In the genomic region with DNA sequence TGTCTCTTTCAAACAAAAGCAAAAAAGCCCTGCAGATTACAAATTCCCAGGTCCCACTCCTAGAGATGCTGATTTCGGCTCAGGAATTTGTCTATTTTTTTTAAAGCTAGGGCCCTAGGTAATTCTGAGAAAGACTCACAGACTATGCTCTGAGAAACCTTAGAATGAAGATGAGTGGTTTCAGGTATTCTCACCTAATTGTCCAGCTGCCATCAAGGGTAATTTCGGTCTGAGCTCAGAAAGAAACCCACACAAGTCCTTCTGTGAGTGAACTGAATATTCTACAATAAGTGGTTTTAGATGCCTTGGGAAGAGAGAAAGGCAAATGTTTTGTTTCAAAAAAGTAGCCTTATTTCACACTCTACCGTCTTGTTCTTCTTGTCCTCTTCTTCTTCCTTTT, we compare ENCODE assay signal across 34 cellular contexts. TPM values are rescaled to one million over a fixed set of nuclear protein-coding genes. Genes with fewer than 3 reads are reported as not detected.
"Had no signal": no experiment of that assay in that cellular context is flagged by ENCODE, and none has a peak within 500 bp of the region (broad histone marks: within the 10 kb centered on the region; RNA-seq: fewer than 3 reads in every experiment).

No MANE protein-coding gene starts in this region.

- ATAC-seq: activated T-cell treated with anti-CD3 and anti-CD28 coated beads, Interleukin-2, amount 50 U/mL, for 72 hours; activated T-helper 17 cell treated with anti-CD3 and anti-CD28 coated beads, Interleukin-2, amount 50 U/mL, for 72 hours had no signal

- H3K4me3 ChIP-seq: ascending aorta, cardiac muscle cell, PC-9, SJCRH30, SK-N-MC had no signal

- H3K27ac ChIP-seq: ascending aorta, cardiac muscle cell, KMS-11, PC-9, SJCRH30, SK-N-MC, VCaP had no signal

- H3K9me3 ChIP-seq: ascending aorta, SJCRH30 had no signal

- H2AFZ ChIP-seq: PC-9 had no signal

- H3K4me1 ChIP-seq: ascending aorta, SJCRH30 had no signal

- H3K27me3 ChIP-seq: ascending aorta had no signal

- DNase-seq: activated B cell treated with CpG ODN at 0.5 μM for 24 hours; activated CD4-positive, alpha-beta memory T cell treated with anti-CD3 and anti-CD28 coated beads for 36 hours; activated CD4-positive, alpha-beta T cell treated with anti-CD3 and anti-CD28 coated beads for 4 hours; activated CD4-positive, alpha-beta T cell treated with anti-CD3 and anti-CD28 coated beads, Interleukin-2, amount 50 U/mL, for 1 hour; activated CD4-positive, CD25-positive, alpha-beta regulatory T cell treated with anti-CD3 and anti-CD28 coated beads, Interleukin-2, amount 50 U/mL, for 72 hours; activated effector memory CD4-positive, alpha-beta T cell treated with anti-CD3 and anti-CD28 coated beads, Interleukin-2, amount 50 U/mL, for 16 hours; activated naive CD4-positive, alpha-beta T cell; activated naive CD4-positive, alpha-beta T cell treated with anti-CD3 and anti-CD28 coated beads, Interleukin-2, amount 50 U/mL, for 16 hours; activated naive CD8-positive, alpha-beta T cell treated with anti-CD3 and anti-CD28 coated beads for 36 hours; activated T-cell treated with anti-CD3 and anti-CD28 coated beads, Interleukin-2, amount 50 U/mL, for 1 hour; activated T-cell treated with anti-CD3 and anti-CD28 coated beads, Interleukin-2, amount 50 U/mL, for 72 hours; amniotic stem cell; NCI-H1105 treated with DMSO at 0.1 percent for 48 hours; NCI-H1436; NCI-H1694 treated with DMSO at 0.1 percent for 48 hours; NCI-H2029; NCI-H345; NCI-H524 treated with DMSO at 0.1 percent for 48 hours; NK-92 treated with Interleukin-12 subunit alpha and Interleukin-12 subunit beta, amount 100 ng/mL, for 24 hours; PC-9; SHP77; SJCRH30; T-helper 1 cell; T-helper 2 cell; T-helper 9 cell had no signal

- H3K36me3 ChIP-seq: ascending aorta, cardiac muscle cell, SJCRH30 had no signal

- H3K9ac ChIP-seq: KMS-11 had no signal

- H3K4me2 ChIP-seq: KMS-11, PC-9 had no signal

RNA-seq across cellular contexts. Expression of gene PLEKHS1, which starts 56.7 kb away (rescaled TPM):
- total RNA-seq: activated B cell treated with CpG ODN at 0.5 μM for 24 hours; activated CD4-positive, alpha-beta memory T cell treated with anti-CD3 and anti-CD28 coated beads for 36 hours; activated T-cell treated with anti-CD3 and anti-CD28 coated beads, Interleukin-2, amount 50 U/mL, for 72 hours; activated T-helper 17 cell treated with anti-CD3 and anti-CD28 coated beads, Interleukin-2, amount 50 U/mL, for 72 hours; ascending aorta; cardiac muscle cell; chondrocyte; LHCN-M2; NCI-H460 had no signal
- polyA plus RNA-seq: cardiac muscle cell had no signal
